ENCODE assay signal across 13 cellular contexts in genomic region chr6:26214826-26215199, GRCh38.
DNase-seq lines count a peak whose midpoint lies in the region; ATAC-seq and TF ChIP-seq lines count a peak whose summit lies in the region.
"Had no signal": no experiment of that assay in that cellular context is flagged by ENCODE, and none has a peak within 500 bp of the region (broad histone marks: within the 10 kb centered on the region; RNA-seq: fewer than 3 reads in every experiment).

No MANE protein-coding gene starts in this region.

- H3K27me3 ChIP-seq in hepatocyte (no peaks in the 10 kb centered on the region), thymus (ENCODE audit: control insufficient read depth, insufficient read depth) (no peaks in the 10 kb centered on the region)

- H3K79me2 ChIP-seq in hepatocyte, result peaks cover 18% of the 10 kb centered on the region

- no peaks in the 10 kb centered on the region for H3K9me3 Mint-ChIP-seq in natural killer cell
- no peaks in the 10 kb centered on the region for H3K9me3 Mint-ChIP-seq in natural killer cell treated with Interleukin-12 subunit alpha and Interleukin-12 subunit beta and Interleukin-15 and Interleukin-18, amount 100 ng/mL, for 72 hours
- H3K9me3 Mint-ChIP-seq: activated B cell treated with CpG ODN at 0.5 μM for 24 hours; CD4-positive, alpha-beta memory T cell had no signal

- H3K4me3 ChIP-seq in hepatocyte (peak overlapping the region; percentile 40), thymus (ENCODE audit: low read length) (peak overlapping the region; percentile 79)

- H3K27ac Mint-ChIP-seq in natural killer cell, result no peak overlapping the region
- H3K27ac Mint-ChIP-seq in natural killer cell treated with Interleukin-12 subunit alpha and Interleukin-12 subunit beta and Interleukin-15 and Interleukin-18, amount 100 ng/mL, for 72 hours, result no peak overlapping the region
- H3K27ac Mint-ChIP-seq: activated B cell treated with CpG ODN at 0.5 μM for 24 hours had no signal

- H3K9me2 ChIP-seq in hepatocyte (replicated peaks; ENCODE audit: insufficient read depth), result no peaks in the 10 kb centered on the region

- TF ChIP-seq CTCF in natural killer cell (IDR thresholded peaks at IDR 0.05), result no peak
- no peak for TF ChIP-seq CTCF in hepatocyte (IDR thresholded peaks at IDR 0.05; ENCODE audit: poor library complexity)

- H3K4me3 Mint-ChIP-seq in natural killer cell, result peak overlapping the region; percentile 25
- H3K4me3 Mint-ChIP-seq in natural killer cell treated with Interleukin-12 subunit alpha and Interleukin-12 subunit beta and Interleukin-15 and Interleukin-18, amount 100 ng/mL, for 72 hours, result no peak overlapping the region
- H3K4me3 Mint-ChIP-seq: activated B cell treated with CpG ODN at 0.5 μM for 24 hours had no signal

- no peaks in the 10 kb centered on the region for H4K20me1 ChIP-seq in hepatocyte (ENCODE audit: insufficient read depth, poor library complexity, severe bottlenecking)

- no peak for ATAC-seq in natural killer cell
- ATAC-seq in natural killer cell treated with Interleukin-12 subunit alpha and Interleukin-12 subunit beta and Interleukin-15 and Interleukin-18, amount 100 ng/mL, for 72 hours, result no peak
- ATAC-seq in GM18873 (IDR thresholded peaks at IDR 0.05; ENCODE audit: low FRiP score, unreplicated experiment), result no peak

- H3K27ac ChIP-seq in hepatocyte (no peak overlapping the region), thymus (ENCODE audit: low read depth) (peak overlapping the region; percentile 98)

- no peak overlapping the region for H2AFZ ChIP-seq in hepatocyte

- DNase-seq in natural killer cell, result no peak
- no peak for DNase-seq in natural killer cell treated with Interleukin-12 subunit alpha and Interleukin-12 subunit beta and Interleukin-15 and Interleukin-18, amount 100 ng/mL, for 72 hours (ENCODE audit: low spot score)
- DNase-seq in SK-N-DZ (ENCODE audit: low spot score), result peak; percentile 27
- no peak for DNase-seq in hepatocyte (ENCODE audit: low spot score)
- DNase-seq in NCI-H1092 treated with DMSO at 0.1 percent for 48 hours (lab: John Stamatoyannopoulos, UW), result no peak
- DNase-seq in iPS-NIHi7 (ENCODE audit: extremely low spot score), result no peak
- DNase-seq: activated B cell treated with CpG ODN at 0.5 μM for 24 hours; activated naive CD4-positive, alpha-beta T cell; effector CD4-positive, alpha-beta T cell; NCI-H187 treated with DMSO at 0.1 percent for 48 hours had no signal

- H3K9me3 ChIP-seq in hepatocyte (ENCODE audit: low read depth) (no peaks in the 10 kb centered on the region), thymus (ENCODE audit: control insufficient read depth) (no peaks in the 10 kb centered on the region)

- H3K36me3 Mint-ChIP-seq in natural killer cell, result no peaks in the 10 kb centered on the region
- no peaks in the 10 kb centered on the region for H3K36me3 Mint-ChIP-seq in natural killer cell treated with Interleukin-12 subunit alpha and Interleukin-12 subunit beta and Interleukin-15 and Interleukin-18, amount 100 ng/mL, for 72 hours
- H3K36me3 Mint-ChIP-seq: CD4-positive, alpha-beta memory T cell had no signal

- no peaks in the 10 kb centered on the region for H3K27me3 Mint-ChIP-seq in natural killer cell (ENCODE audit: low read depth in 2 of 2)
- no peaks in the 10 kb centered on the region for H3K27me3 Mint-ChIP-seq in natural killer cell treated with Interleukin-12 subunit alpha and Interleukin-12 subunit beta and Interleukin-15 and Interleukin-18, amount 100 ng/mL, for 72 hours
- H3K27me3 Mint-ChIP-seq: activated B cell treated with CpG ODN at 0.5 μM for 24 hours; CD4-positive, alpha-beta memory T cell had no signal

- 65% methylated on average over 14 of the region's 14 CpGs for WGBS in hepatocyte (ENCODE audit: low lambda C conversion rate, missing lambda C conversion rate)
- 88% methylated on average over 14 of the region's 14 CpGs for WGBS in thymus

- H3K4me1 ChIP-seq in hepatocyte (ENCODE audit: insufficient read depth) (no peaks in the 10 kb centered on the region), thymus (ENCODE audit: control insufficient read depth, insufficient read depth, low read length) (peaks cover 10% of the 10 kb centered on the region)

- intact Hi-C loops in natural killer cell (cut with micrococcal nuclease), result no loop called here

- peak overlapping the region; percentile 91 for H3K4me2 ChIP-seq in hepatocyte

- no peaks in the 10 kb centered on the region for H3K4me1 Mint-ChIP-seq in natural killer cell
- peaks cover 5 to 8% of the 10 kb centered on the region in 2 donors for H3K4me1 Mint-ChIP-seq in natural killer cell treated with Interleukin-12 subunit alpha and Interleukin-12 subunit beta and Interleukin-15 and Interleukin-18, amount 100 ng/mL, for 72 hours (ENCODE audit: low read depth in 2 of 2)

- H3K36me3 ChIP-seq in hepatocyte (replicated peaks; ENCODE audit: insufficient read depth, low read depth) (no peaks in the 10 kb centered on the region), thymus (ENCODE audit: control insufficient read depth, insufficient read depth) (no peaks in the 10 kb centered on the region)
